In genomic region chr7:117041822-117042221, GRCh38 we compare ENCODE assay signal across 22 cellular contexts.
"Had no signal": no experiment of that assay in that cellular context is flagged by ENCODE, and none has a peak within 500 bp of the region (broad histone marks: within the 10 kb centered on the region; RNA-seq: fewer than 3 reads in every experiment).

No MANE protein-coding gene starts in this region.

- ATAC-seq: foreskin keratinocyte, left colon had no signal

- H3K27ac ChIP-seq: breast epithelium, esophagus muscularis mucosa, foreskin keratinocyte, thyroid gland had no signal

- H3K27me3 ChIP-seq: ascending aorta, breast epithelium, esophagus muscularis mucosa, foreskin keratinocyte, thyroid gland had no signal

- H3K9me3 ChIP-seq: ascending aorta, breast epithelium, esophagus muscularis mucosa, thyroid gland had no signal

- H3K36me3 ChIP-seq: ascending aorta, breast epithelium, esophagus muscularis mucosa, thyroid gland had no signal

- H3K4me1 ChIP-seq: breast epithelium, foreskin keratinocyte, thyroid gland had no signal

- H3K4me3 ChIP-seq: ascending aorta, breast epithelium, esophagus muscularis mucosa, thyroid gland had no signal

- DNase-seq: activated CD4-positive, alpha-beta T cell treated with anti-CD3 and anti-CD28 coated beads for 1 hour; activated CD8-positive, alpha-beta memory T cell treated with anti-CD3 and anti-CD28 coated beads for 24 hours; activated CD8-positive, alpha-beta memory T cell treated with anti-CD3 and anti-CD28 coated beads, Interleukin-2, amount 50 U/mL, for 48 hours; activated effector memory CD4-positive, alpha-beta T cell treated with Interleukin-2 at 50 U/mL for 16 hours; activated naive CD4-positive, alpha-beta T cell treated with anti-CD3 and anti-CD28 coated beads, Interleukin-2, amount 10 ng/mL, durations not matched to agents 7 days and 5 days; activated naive CD8-positive, alpha-beta T cell treated with anti-CD3 and anti-CD28 coated beads, Interleukin-2, amount 50 U/mL, for 24 hours; activated T-cell treated with anti-CD3 and anti-CD28 coated beads, Interleukin-2, amount 50 U/mL, for 48 hours; cerebellar nuclear complex; effector CD8-positive, alpha-beta T cell; foreskin keratinocyte; hippocampal formation; islet precursor cell; left colon; midbrain; nephron progenitor cell; nucleus accumbens; stimulated activated CD4-positive, alpha-beta T cell treated with anti-CD3 and anti-CD28 coated beads, Interleukin-2, amount 100 ng/mL, for 24 hours; stimulated activated naive CD4-positive, alpha-beta T cell treated with Interleukin-2 at 50 U/mL for 16 hours; thyroid gland had no signal
